In the genomic region with DNA sequence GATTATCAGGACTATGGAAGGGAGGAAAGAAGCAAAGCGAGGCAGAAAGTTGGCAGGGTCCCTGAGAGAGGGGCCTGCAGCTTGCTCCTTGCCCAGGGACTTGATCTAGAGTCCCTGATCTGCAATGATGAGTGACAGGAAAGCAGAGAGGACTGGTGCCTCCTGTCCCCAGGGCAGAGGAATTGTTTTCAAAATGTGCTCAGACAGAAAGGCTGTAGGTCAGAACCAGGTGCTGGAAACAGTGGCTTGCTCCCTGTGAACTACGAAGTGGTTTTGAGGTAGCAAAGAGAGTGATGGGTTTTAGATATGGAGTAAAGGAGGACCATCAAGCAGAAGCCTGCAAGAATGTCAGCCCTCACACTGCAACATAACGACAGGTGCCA, we compare ENCODE assay signal across 19 cellular contexts.
DNase-seq lines count a peak whose midpoint lies in the region; ATAC-seq lines count a peak whose summit lies in the region.
"Had no signal": no experiment of that assay in that cellular context is flagged by ENCODE, and none has a peak within 500 bp of the region (broad histone marks: within the 10 kb centered on the region; RNA-seq: fewer than 3 reads in every experiment).

No MANE protein-coding gene starts in this region.

- no peak for ATAC-seq in activated T-helper 17 cell treated with anti-CD3 and anti-CD28 coated beads, Interleukin-2, amount 50 U/mL, for 72 hours (replicated peaks)
- no peak for ATAC-seq in natural killer cell treated with Interleukin-12 subunit alpha and Interleukin-12 subunit beta and Interleukin-15 and Interleukin-18, amount 100 ng/mL, for 72 hours
- ATAC-seq: A549, Panc1 had no signal

- peaks cover 25% of the 10 kb centered on the region for H3K4me1 Mint-ChIP-seq in activated CD4-positive, alpha-beta memory T cell treated with anti-CD3 and anti-CD28 coated beads, Interleukin-2, amount 10 ng/mL, durations not matched to agents 7 days and 5 days
- H3K4me1 Mint-ChIP-seq in activated CD4-positive, alpha-beta memory T cell treated with anti-CD3 and anti-CD28 coated beads for 36 hours (ENCODE audit: low read depth), result peaks cover 20% of the 10 kb centered on the region
- H3K4me1 Mint-ChIP-seq in activated T-helper 17 cell treated with anti-CD3 and anti-CD28 coated beads, Interleukin-2, amount 50 U/mL, for 72 hours, result peaks cover 12% of the 10 kb centered on the region
- H3K4me1 Mint-ChIP-seq in natural killer cell treated with Interleukin-12 subunit alpha and Interleukin-12 subunit beta and Interleukin-15 and Interleukin-18, amount 100 ng/mL, for 72 hours (ENCODE audit: low read depth in 2 of 2), result peaks cover 15 to 23% of the 10 kb centered on the region in 2 donors

- POLR2A ChIA-PET in activated CD4-positive, alpha-beta memory T cell treated with anti-CD3 and anti-CD28 coated beads, Interleukin-2, amount 10 ng/mL, durations not matched to agents 7 days and 5 days (lab: Charles Lee), result interaction anchor here (1.1 kb wide), 1 partner anchor 16 kb away, joined by 3 read pairs; no protein-coding TSS in a partner anchor
- POLR2A ChIA-PET in activated CD4-positive, alpha-beta memory T cell treated with anti-CD3 and anti-CD28 coated beads for 36 hours (lab: Charles Lee), result interaction anchor here (1.6 kb wide), 1 partner anchor 67 kb away, joined by 4 read pairs; no protein-coding TSS in a partner anchor

- H3K27ac Mint-ChIP-seq in activated CD4-positive, alpha-beta memory T cell treated with anti-CD3 and anti-CD28 coated beads, Interleukin-2, amount 10 ng/mL, durations not matched to agents 7 days and 5 days, result peak overlapping the region; percentile 89
- no peak overlapping the region for H3K27ac Mint-ChIP-seq in activated CD4-positive, alpha-beta memory T cell treated with anti-CD3 and anti-CD28 coated beads for 36 hours
- peak overlapping the region; percentile 46 for H3K27ac Mint-ChIP-seq in activated T-helper 17 cell treated with anti-CD3 and anti-CD28 coated beads, Interleukin-2, amount 50 U/mL, for 72 hours
- H3K27ac Mint-ChIP-seq in natural killer cell treated with Interleukin-12 subunit alpha and Interleukin-12 subunit beta and Interleukin-15 and Interleukin-18, amount 100 ng/mL, for 72 hours, result peak overlapping the region; percentile 92 to 97

- peaks cover 6% of the 10 kb centered on the region for H3K36me3 Mint-ChIP-seq in activated CD4-positive, alpha-beta memory T cell treated with anti-CD3 and anti-CD28 coated beads, Interleukin-2, amount 10 ng/mL, durations not matched to agents 7 days and 5 days (ENCODE audit: low read depth)
- no peaks in the 10 kb centered on the region for H3K36me3 Mint-ChIP-seq in activated CD4-positive, alpha-beta memory T cell treated with anti-CD3 and anti-CD28 coated beads for 36 hours
- no peaks in the 10 kb centered on the region for H3K36me3 Mint-ChIP-seq in activated T-helper 17 cell treated with anti-CD3 and anti-CD28 coated beads, Interleukin-2, amount 50 U/mL, for 72 hours (ENCODE audit: low read depth)
- H3K36me3 Mint-ChIP-seq in natural killer cell treated with Interleukin-12 subunit alpha and Interleukin-12 subunit beta and Interleukin-15 and Interleukin-18, amount 100 ng/mL, for 72 hours, result no peaks in the 10 kb centered on the region

- no peaks in the 10 kb centered on the region for H3K27me3 Mint-ChIP-seq in activated CD4-positive, alpha-beta memory T cell treated with anti-CD3 and anti-CD28 coated beads, Interleukin-2, amount 10 ng/mL, durations not matched to agents 7 days and 5 days
- H3K27me3 Mint-ChIP-seq in activated CD4-positive, alpha-beta memory T cell treated with anti-CD3 and anti-CD28 coated beads for 36 hours, result no peaks in the 10 kb centered on the region
- no peaks in the 10 kb centered on the region for H3K27me3 Mint-ChIP-seq in activated T-helper 17 cell treated with anti-CD3 and anti-CD28 coated beads, Interleukin-2, amount 50 U/mL, for 72 hours
- no peaks in the 10 kb centered on the region for H3K27me3 Mint-ChIP-seq in natural killer cell treated with Interleukin-12 subunit alpha and Interleukin-12 subunit beta and Interleukin-15 and Interleukin-18, amount 100 ng/mL, for 72 hours
- H3K27me3 Mint-ChIP-seq: stimulated activated naive CD8-positive, alpha-beta T cell treated with anti-CD3 and anti-CD28 coated beads, Interleukin-15, Interleukin-2, amounts not matched to agents 100 ng/mL and 50 ng/mL, for 24 hours had no signal

- intact Hi-C loops in activated CD4-positive, alpha-beta memory T cell treated with anti-CD3 and anti-CD28 coated beads for 36 hours (cut with micrococcal nuclease), result loop anchor here (1.0 kb wide), 2 partner anchors 88 to 166 kb away; no protein-coding TSS in a partner anchor

- CTCF ChIA-PET in activated CD4-positive, alpha-beta memory T cell treated with anti-CD3 and anti-CD28 coated beads, Interleukin-2, amount 10 ng/mL, durations not matched to agents 7 days and 5 days (lab: Charles Lee), result interaction anchor here (2.5 to 4.9 kb wide), 3 partner anchors 14 to 172 kb away, joined by 8 to 29 read pairs (median 18); a partner anchor contains a TSS
- CTCF ChIA-PET in activated CD4-positive, alpha-beta memory T cell treated with anti-CD3 and anti-CD28 coated beads for 36 hours (lab: Charles Lee), result interaction anchor here (1.3 to 3.8 kb wide), 3 partner anchors 12 to 172 kb away, joined by 3 to 33 read pairs (median 12); a partner anchor contains a TSS

- H3K9me3 Mint-ChIP-seq in activated CD4-positive, alpha-beta memory T cell treated with anti-CD3 and anti-CD28 coated beads, Interleukin-2, amount 10 ng/mL, durations not matched to agents 7 days and 5 days, result no peaks in the 10 kb centered on the region
- no peaks in the 10 kb centered on the region for H3K9me3 Mint-ChIP-seq in activated CD4-positive, alpha-beta memory T cell treated with anti-CD3 and anti-CD28 coated beads for 36 hours
- no peaks in the 10 kb centered on the region for H3K9me3 Mint-ChIP-seq in activated T-helper 17 cell treated with anti-CD3 and anti-CD28 coated beads, Interleukin-2, amount 50 U/mL, for 72 hours
- H3K9me3 Mint-ChIP-seq in natural killer cell treated with Interleukin-12 subunit alpha and Interleukin-12 subunit beta and Interleukin-15 and Interleukin-18, amount 100 ng/mL, for 72 hours, result no peaks in the 10 kb centered on the region
- H3K9me3 Mint-ChIP-seq: stimulated activated naive CD8-positive, alpha-beta T cell treated with anti-CD3 and anti-CD28 coated beads, Interleukin-15, Interleukin-2, amounts not matched to agents 100 ng/mL and 50 ng/mL, for 24 hours had no signal

- no peak overlapping the region for H3K4me3 Mint-ChIP-seq in activated CD4-positive, alpha-beta memory T cell treated with anti-CD3 and anti-CD28 coated beads, Interleukin-2, amount 10 ng/mL, durations not matched to agents 7 days and 5 days
- no peak overlapping the region for H3K4me3 Mint-ChIP-seq in activated CD4-positive, alpha-beta memory T cell treated with anti-CD3 and anti-CD28 coated beads for 36 hours
- H3K4me3 Mint-ChIP-seq in activated T-helper 17 cell treated with anti-CD3 and anti-CD28 coated beads, Interleukin-2, amount 50 U/mL, for 72 hours, result peak overlapping the region; percentile 67
- no peak overlapping the region for H3K4me3 Mint-ChIP-seq in natural killer cell treated with Interleukin-12 subunit alpha and Interleukin-12 subunit beta and Interleukin-15 and Interleukin-18, amount 100 ng/mL, for 72 hours

- DNase-seq in activated CD4-positive, alpha-beta memory T cell treated with anti-CD3 and anti-CD28 coated beads, Interleukin-2, amount 10 ng/mL, durations not matched to agents 7 days and 5 days, result no peak
- no peak for DNase-seq in activated CD4-positive, alpha-beta memory T cell treated with anti-CD3 and anti-CD28 coated beads for 36 hours
- DNase-seq in ELF-1 (ENCODE audit: low read depth, low spot score), result peak; percentile 56
- DNase-seq in natural killer cell treated with Interleukin-12 subunit alpha and Interleukin-12 subunit beta and Interleukin-15 and Interleukin-18, amount 100 ng/mL, for 72 hours (ENCODE audit: low spot score), result no peak
- no peak for DNase-seq in stimulated activated CD4-positive, alpha-beta T cell treated with anti-CD3 and anti-CD28 coated beads, Interleukin-4, amount 100 ng/mL, for 4 hours
- DNase-seq in 8988T, result no peak
- no peak for DNase-seq in NCI-H446 (lab: John Stamatoyannopoulos, UW)
- DNase-seq: activated CD4-positive, CD25-positive, alpha-beta regulatory T cell treated with anti-CD3 and anti-CD28 coated beads, Interleukin-2, amount 50 U/mL, for 72 hours; adrenal gland; dermis blood vessel endothelial cell; foreskin melanocyte; hypothalamus; mammary epithelial cell; MM.1S; T-helper 9 cell had no signal
